ENCODE assay signal across 24 cellular contexts in the genomic region with DNA sequence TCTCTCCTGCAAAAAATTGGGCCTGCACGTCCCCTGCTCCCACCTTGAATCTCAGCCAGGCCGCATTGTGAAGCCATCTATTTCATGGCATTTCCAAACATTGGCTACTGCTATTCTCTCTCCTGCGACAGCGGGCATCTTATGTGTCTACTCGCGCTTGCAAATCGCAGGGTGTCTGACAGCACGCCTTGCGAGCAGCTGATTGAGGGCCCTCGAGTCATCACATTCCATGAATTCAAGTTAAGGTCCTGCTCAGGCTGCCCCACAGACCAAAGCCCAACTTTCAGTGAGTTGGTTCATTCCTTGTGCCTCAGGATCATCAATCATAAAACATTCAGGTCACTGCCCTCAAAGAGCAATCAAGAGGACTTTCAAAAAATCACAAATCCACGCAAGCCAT. TPM values are rescaled to one million over a fixed set of nuclear protein-coding genes. Genes with fewer than 3 reads are reported as not detected.
"Had no signal": no experiment of that assay in that cellular context is flagged by ENCODE, and none has a peak within 500 bp of the region (broad histone marks: within the 10 kb centered on the region; RNA-seq: fewer than 3 reads in every experiment).

No MANE protein-coding gene starts in this region.

- H3K27ac ChIP-seq: epithelial cell of prostate, esophagus muscularis mucosa, gastrocnemius medialis, heart right ventricle, left ventricle myocardium inferior, lower lobe of right lung, neutrophil, skin epidermis, thoracic aorta had no signal

- H3K4me1 Mint-ChIP-seq: naive B cell had no signal

- H3K9me3 Mint-ChIP-seq: naive B cell; nephron; stimulated activated naive B cell treated with anti-CD40 and anti-IgM and Interleukin-4, amounts not matched to agents 10 μg/mL and 1 μg/mL and 100 μg/mL, for 72 hours; stimulated activated naive CD8-positive, alpha-beta T cell treated with anti-CD3 and anti-CD28 coated beads, Interleukin-15, amount 100 ng/mL, for 72 hours had no signal

- H3K27ac Mint-ChIP-seq: naive B cell; nephron; stimulated activated naive B cell treated with anti-CD40 and anti-IgM and Interleukin-4, amounts not matched to agents 10 μg/mL and 1 μg/mL and 100 μg/mL, for 72 hours; stimulated activated naive CD8-positive, alpha-beta T cell treated with anti-CD3 and anti-CD28 coated beads, Interleukin-15, amount 100 ng/mL, for 72 hours had no signal

- H3K36me3 Mint-ChIP-seq: naive B cell; stimulated activated naive B cell treated with anti-CD40 and anti-IgM and Interleukin-4, amounts not matched to agents 10 μg/mL and 1 μg/mL and 100 μg/mL, for 72 hours had no signal

- H3K4me3 ChIP-seq: esophagus muscularis mucosa, gastrocnemius medialis, heart right ventricle, left ventricle myocardium inferior, lower lobe of right lung, skin epidermis, thoracic aorta had no signal

- H3K9me3 ChIP-seq: esophagus muscularis mucosa, gastrocnemius medialis, heart right ventricle, left ventricle myocardium inferior, lower lobe of right lung, neutrophil, thoracic aorta had no signal

- H3K36me3 ChIP-seq: esophagus muscularis mucosa, gastrocnemius medialis, heart right ventricle, left ventricle myocardium inferior, lower lobe of right lung, neutrophil, thoracic aorta had no signal

- H3K4me3 Mint-ChIP-seq: nephron; stimulated activated naive B cell treated with anti-CD40 and anti-IgM and Interleukin-4, amounts not matched to agents 10 μg/mL and 1 μg/mL and 100 μg/mL, for 72 hours; stimulated activated naive CD8-positive, alpha-beta T cell treated with anti-CD3 and anti-CD28 coated beads, Interleukin-15, amount 100 ng/mL, for 72 hours had no signal

- H3K4me1 ChIP-seq: gastrocnemius medialis had no signal

- ATAC-seq: gastrocnemius medialis; heart right ventricle; lower lobe of right lung; sciatic nerve; stimulated activated naive B cell treated with anti-CD40 and anti-IgM and Interleukin-4, amounts not matched to agents 10 μg/mL and 1 μg/mL and 100 μg/mL, for 72 hours; stimulated activated naive CD8-positive, alpha-beta T cell treated with anti-CD3 and anti-CD28 coated beads, Interleukin-15, amount 100 ng/mL, for 72 hours had no signal

- DNase-seq: effector memory CD4-positive, alpha-beta T cell; gastrocnemius medialis; heart right ventricle; hypothalamus; left ventricle myocardium inferior; lower lobe of right lung; mesenchymal stem cell; naive B cell; stimulated activated CD4-positive, alpha-beta T cell treated with anti-CD3 and anti-CD28 coated beads, Interleukin-2, amount 100 ng/mL, for 24 hours; stimulated activated CD4-positive, alpha-beta T cell treated with anti-CD3 and anti-CD28 coated beads, Interleukin-4, amount 100 ng/mL, for 4 hours; stimulated activated naive B cell treated with anti-CD40 and anti-IgM and Interleukin-4, amounts not matched to agents 10 μg/mL and 1 μg/mL and 100 μg/mL, for 72 hours; stimulated activated naive CD8-positive, alpha-beta T cell treated with anti-CD3 and anti-CD28 coated beads, Interleukin-15, amount 100 ng/mL, for 72 hours; trophoblast cell had no signal

- H3K27me3 ChIP-seq: esophagus muscularis mucosa had no signal

RNA-seq across cellular contexts. Expression of a gene that starts 15.8 kb away (rescaled TPM):
- total RNA-seq: fibroblast of villous mesenchyme, gastrocnemius medialis, lower lobe of right lung, osteoblast, pulmonary artery endothelial cell, subcutaneous adipose tissue, thoracic aorta had no signal
- polyA plus RNA-seq: heart right ventricle had no signal
